Comparison of ENCODE assay signal across 18 cellular contexts in genomic region chr2:11777886-11778415, GRCh38. TPM values are rescaled to one million over a fixed set of nuclear protein-coding genes. Genes with fewer than 3 reads are reported as not detected.
DNase-seq lines count a peak whose midpoint lies in the region; ATAC-seq and TF ChIP-seq lines count a peak whose summit lies in the region.
"Had no signal": no experiment of that assay in that cellular context is flagged by ENCODE, and none has a peak within 500 bp of the region (broad histone marks: within the 10 kb centered on the region; RNA-seq: fewer than 3 reads in every experiment).

No MANE protein-coding gene starts in this region.

- no peak overlapping the region for H3K9ac ChIP-seq in BLaER1 treated with 17β-estradiol and CSF1 and Interleukin-3, amounts not matched to agents 10 nM and 100 nM

- H3K9me3 ChIP-seq in BLaER1 treated with 17β-estradiol and CSF1 and Interleukin-3, amounts not matched to agents 10 nM and 100 nM (replicated peaks in 1 of 11) = 0 out of 22 replicates have a peak, but pooled peaks cover 0 to 4% (median 0%) of the 10 kb centered on the region in 11 experiments
- no peaks in the 10 kb centered on the region for H3K9me3 ChIP-seq in CD4-positive, alpha-beta memory T cell (ENCODE audit: control insufficient read depth in 1 of 2, low read length in 2 of 2)
- H3K9me3 ChIP-seq in naive thymus-derived CD4-positive, alpha-beta T cell (ENCODE audit: control insufficient read depth in 2 of 3, low read length in 3 of 3) = no peaks in the 10 kb centered on the region
- H3K9me3 ChIP-seq: tibial artery had no signal

- H3K27me3 Mint-ChIP-seq in CD4-positive, alpha-beta memory T cell = no peaks in the 10 kb centered on the region
- H3K27me3 Mint-ChIP-seq in activated naive CD8-positive, alpha-beta T cell = no peaks in the 10 kb centered on the region
- H3K27me3 Mint-ChIP-seq in naive thymus-derived CD4-positive, alpha-beta T cell = no peaks in the 10 kb centered on the region
- H3K27me3 Mint-ChIP-seq: activated B cell treated with CpG ODN at 0.5 μM for 24 hours; dendritic cell treated with granulocyte-macrophage colony-stimulating factor and Interleukin-4, amounts not matched to agents 40 ng/mL and 50 ng/mL, for 4 days; IgD-negative memory B cell had no signal

- H3K4me3 Mint-ChIP-seq in CD4-positive, alpha-beta memory T cell = peak overlapping the region; percentile 59 to 84 (median 72)
- H3K4me3 Mint-ChIP-seq in activated naive CD8-positive, alpha-beta T cell = peak overlapping the region; percentile 27
- peak overlapping the region; percentile 18 to 80 (median 71) for H3K4me3 Mint-ChIP-seq in naive thymus-derived CD4-positive, alpha-beta T cell
- H3K4me3 Mint-ChIP-seq: dendritic cell treated with granulocyte-macrophage colony-stimulating factor and Interleukin-4, amounts not matched to agents 40 ng/mL and 50 ng/mL, for 4 days had no signal

- POLR2A ChIA-PET in CD4-positive, alpha-beta memory T cell (lab: Charles Lee; ENCODE audit: partially characterized antibody) = interaction anchor here (0.7 to 3.0 kb wide), 4 partner anchors 29 to 83 kb away, joined by 4 to 15 read pairs (median 10); partner anchors contain the start of gene LPIN1
- POLR2A ChIA-PET in naive thymus-derived CD4-positive, alpha-beta T cell (lab: Charles Lee) = interaction anchor here (1.1 kb wide), 1 partner anchor 24 kb away, joined by 3 read pairs; no protein-coding TSS in a partner anchor

- CTCF ChIA-PET in CD4-positive, alpha-beta memory T cell (lab: Charles Lee; ENCODE audit: partially characterized antibody) = interaction anchor here (0.6 to 13.1 kb wide), 6 partner anchors 24 to 1229 kb away, joined by 3 to 476 read pairs (median 60); partner anchors contain the start of gene LPIN1
- CTCF ChIA-PET in naive thymus-derived CD4-positive, alpha-beta T cell (lab: Charles Lee) = interaction anchor here (0.8 to 8.4 kb wide), 6 partner anchors 24 to 90 kb away, joined by 4 to 110 read pairs (median 6); no protein-coding TSS in a partner anchor

- H3K9me3 Mint-ChIP-seq in CD4-positive, alpha-beta memory T cell = no peaks in the 10 kb centered on the region
- no peaks in the 10 kb centered on the region for H3K9me3 Mint-ChIP-seq in activated naive CD8-positive, alpha-beta T cell (ENCODE audit: low read depth)
- H3K9me3 Mint-ChIP-seq in naive thymus-derived CD4-positive, alpha-beta T cell = no peaks in the 10 kb centered on the region
- H3K9me3 Mint-ChIP-seq: activated B cell treated with CpG ODN at 0.5 μM for 24 hours; dendritic cell treated with granulocyte-macrophage colony-stimulating factor and Interleukin-4, amounts not matched to agents 40 ng/mL and 50 ng/mL, for 4 days; IgD-negative memory B cell had no signal

- H4K20me1 ChIP-seq in BLaER1 treated with 17β-estradiol and CSF1 and Interleukin-3, amounts not matched to agents 10 nM and 100 nM = peaks cover 0 to 7% (median 0%) of the 10 kb centered on the region in 11 experiments; a peak in 3 of 22 replicates

- peaks cover 37 to 60% (median 48%) of the 10 kb centered on the region in 4 donors for H3K4me1 Mint-ChIP-seq in CD4-positive, alpha-beta memory T cell
- peaks cover 48% of the 10 kb centered on the region for H3K4me1 Mint-ChIP-seq in activated naive CD8-positive, alpha-beta T cell (ENCODE audit: low read depth)
- H3K4me1 Mint-ChIP-seq in naive thymus-derived CD4-positive, alpha-beta T cell = peaks cover 24 to 59% (median 51%) of the 10 kb centered on the region in 7 donors

- peak overlapping the region in 3 of 11 experiments; percentile 31 to 55 (median 33); a peak in 5 of 22 replicates for H3K27ac ChIP-seq in BLaER1 treated with 17β-estradiol and CSF1 and Interleukin-3, amounts not matched to agents 10 nM and 100 nM
- H3K27ac ChIP-seq in CD4-positive, alpha-beta memory T cell (ENCODE audit: low read depth, low read length) = peak overlapping the region; percentile 52
- peak overlapping the region; percentile 29 for H3K27ac ChIP-seq in naive thymus-derived CD4-positive, alpha-beta T cell (ENCODE audit: low read depth, low read length)
- H3K27ac ChIP-seq: tibial artery had no signal

- DNase-seq in CD4-positive, alpha-beta memory T cell = no peak
- DNase-seq in naive thymus-derived CD4-positive, alpha-beta T cell = no peak
- no peak for DNase-seq in Right ventricle myocardium superior
- DNase-seq: activated B cell treated with CpG ODN at 0.5 μM for 24 hours, C1 segment of cervical spinal cord, DMS53, GOT3, NCI-H2029, SHP77, tibial artery had no signal

- H3K36me3 Mint-ChIP-seq in CD4-positive, alpha-beta memory T cell = peaks cover 45 to 72% of the 10 kb centered on the region in 2 donors
- H3K36me3 Mint-ChIP-seq in activated naive CD8-positive, alpha-beta T cell = peaks cover 16% of the 10 kb centered on the region
- peaks cover 12 to 53% (median 29%) of the 10 kb centered on the region in 5 donors for H3K36me3 Mint-ChIP-seq in naive thymus-derived CD4-positive, alpha-beta T cell
- H3K36me3 Mint-ChIP-seq: IgD-negative memory B cell had no signal

- peaks cover 59 to 82% (median 72%) of the 10 kb centered on the region in 11 experiments for H3K36me3 ChIP-seq in BLaER1 treated with 17β-estradiol and CSF1 and Interleukin-3, amounts not matched to agents 10 nM and 100 nM
- H3K36me3 ChIP-seq in CD4-positive, alpha-beta memory T cell (ENCODE audit: insufficient read depth, low read length) = peaks cover 41% of the 10 kb centered on the region
- peaks cover 3 to 53% (median 25%) of the 10 kb centered on the region in 3 experiments for H3K36me3 ChIP-seq in naive thymus-derived CD4-positive, alpha-beta T cell (ENCODE audit: control insufficient read depth in 2 of 3, insufficient read depth in 3 of 3, low read length in 3 of 3)

- peak overlapping the region; percentile 50 to 84 (median 73); a peak in 21 of 22 replicates for H3K4me2 ChIP-seq in BLaER1 treated with 17β-estradiol and CSF1 and Interleukin-3, amounts not matched to agents 10 nM and 100 nM

- H3K4me1 ChIP-seq in BLaER1 treated with 17β-estradiol and CSF1 and Interleukin-3, amounts not matched to agents 10 nM and 100 nM = peaks cover 18 to 49% (median 39%) of the 10 kb centered on the region in 10 experiments
- peaks cover 42% of the 10 kb centered on the region for H3K4me1 ChIP-seq in CD4-positive, alpha-beta memory T cell (ENCODE audit: insufficient read depth, low read length)
- H3K4me1 ChIP-seq in naive thymus-derived CD4-positive, alpha-beta T cell (ENCODE audit: control insufficient read depth in 2 of 2, insufficient read depth in 2 of 2, low read length in 2 of 2) = peaks cover 13 to 15% of the 10 kb centered on the region in 2 donors

- intact Hi-C loops in CD4-positive, alpha-beta memory T cell (cut with micrococcal nuclease) = loop anchor here (5.0 kb wide), 1 partner anchor 646 kb away; a partner anchor contains a TSS
- intact Hi-C loops in naive thymus-derived CD4-positive, alpha-beta T cell (cut with micrococcal nuclease) = loop anchor here (2.0 to 10.0 kb wide), 6 partner anchors 189 to 645 kb away; partner anchors contain the start of gene ROCK2 (in 1 of the 2)
- intact Hi-C loops in Right ventricle myocardium superior (cut with DNase I) = loop anchor here (2.0 kb wide), 1 partner anchor 39 kb away; no protein-coding TSS in a partner anchor

- no peak overlapping the region for H3K4me3 ChIP-seq in BLaER1 treated with 17β-estradiol and CSF1 and Interleukin-3, amounts not matched to agents 10 nM and 100 nM
- H3K4me3 ChIP-seq in CD4-positive, alpha-beta memory T cell (ENCODE audit: low read length in 2 of 2) = peak overlapping the region; percentile 19 to 30
- no peak overlapping the region for H3K4me3 ChIP-seq in naive thymus-derived CD4-positive, alpha-beta T cell (ENCODE audit: low read length)
- H3K4me3 ChIP-seq: tibial artery had no signal

- no peaks in the 10 kb centered on the region for H3K27me3 ChIP-seq in BLaER1 treated with 17β-estradiol and CSF1 and Interleukin-3, amounts not matched to agents 10 nM and 100 nM
- no peaks in the 10 kb centered on the region for H3K27me3 ChIP-seq in CD4-positive, alpha-beta memory T cell (ENCODE audit: insufficient read depth, low read length)
- H3K27me3 ChIP-seq in naive thymus-derived CD4-positive, alpha-beta T cell (ENCODE audit: control insufficient read depth in 2 of 2, insufficient read depth in 2 of 2, low read length in 2 of 2) = no peaks in the 10 kb centered on the region
- H3K27me3 ChIP-seq: tibial artery had no signal

- ATAC-seq in naive thymus-derived CD4-positive, alpha-beta T cell = no peak
- ATAC-seq in SK-N-SH treated with all-trans-retinoic acid at 6 μM for 48 hours (no peak; the same call in 2 of the 3 replicates), Right ventricle myocardium superior (ENCODE audit: poor library complexity) (no peak), GM21723 (IDR thresholded peaks at IDR 0.05; ENCODE audit: unreplicated experiment) (no peak)
- ATAC-seq: esophagus mucosa had no signal

- peak overlapping the region; percentile 64 to 90 (median 87) for H3K27ac Mint-ChIP-seq in CD4-positive, alpha-beta memory T cell
- H3K27ac Mint-ChIP-seq in activated naive CD8-positive, alpha-beta T cell = peak overlapping the region; percentile 78
- H3K27ac Mint-ChIP-seq in naive thymus-derived CD4-positive, alpha-beta T cell = peak overlapping the region; percentile 23 to 88 (median 74)
- H3K27ac Mint-ChIP-seq: activated B cell treated with CpG ODN at 0.5 μM for 24 hours; dendritic cell treated with granulocyte-macrophage colony-stimulating factor and Interleukin-4, amounts not matched to agents 40 ng/mL and 50 ng/mL, for 4 days; progenitor cell of endocrine pancreas had no signal

TF ChIP-seq in SK-N-SH treated with all-trans-retinoic acid at 6 μM for 48 hours, 23 proteins besides CTCF, POLR2A, EP300 and RAD21 (continues in another document):
- TF ChIP-seq BACH2 (CRISPR knock-in tag; IDR thresholded peaks at IDR 0.05; ENCODE audit: borderline replicate concordance) = no peak
- no peak for TF ChIP-seq PATZ1 (CRISPR knock-in tag; IDR thresholded peaks at IDR 0.05; ENCODE audit: borderline replicate concordance)
- TF ChIP-seq ESRRG (CRISPR knock-in tag; IDR thresholded peaks at IDR 0.05) = no peak

RNA-seq across cellular contexts. Expression of gene LPIN1, which starts 31.5 kb away (rescaled TPM):
- total RNA-seq in CD4-positive, alpha-beta memory T cell = 10 to 100 TPM; 74.3 to 83.9 TPM
- 10 to 100 TPM; 13.3 to 28.7 TPM for polyA plus RNA-seq in CD4-positive, alpha-beta memory T cell
- total RNA-seq in naive thymus-derived CD4-positive, alpha-beta T cell = 10 to 100 TPM; 68.6 to 88.1 (median 76.7) TPM
- 10 to 100 TPM; 25.5 to 26.7 TPM for polyA plus RNA-seq in naive thymus-derived CD4-positive, alpha-beta T cell
- 62.4 TPM for total RNA-seq in Right ventricle myocardium superior

Comparison
In these comparisons a context has a peak if more than half of its experiments do, and no peak if none do; other contexts are left out.
1. H3K4me3 ChIP-seq: peak in CD4-positive, alpha-beta memory T cell (2 of 2); none in BLaER1 treated with 17β-estradiol and CSF1 and Interleukin-3, amounts not matched to agents 10 nM and 100 nM (0 of 10) and naive thymus-derived CD4-positive, alpha-beta T cell (single experiment).
2. Peak in every context shown above with its lines, with median percentiles within 50 percentile points of each other: H3K27ac Mint-ChIP-seq and H3K4me3 Mint-ChIP-seq.